2 cellular contexts compared by ENCODE assay signal in genomic region chr11:16911186-16911585, GRCh38.
TF ChIP-seq lines count a peak whose summit lies in the region.

No MANE protein-coding gene starts in this region.

TF ChIP-seq in SK-N-SH, 30 proteins besides CTCF, POLR2A, EP300 and RAD21:
- TF ChIP-seq, protein P1, sequence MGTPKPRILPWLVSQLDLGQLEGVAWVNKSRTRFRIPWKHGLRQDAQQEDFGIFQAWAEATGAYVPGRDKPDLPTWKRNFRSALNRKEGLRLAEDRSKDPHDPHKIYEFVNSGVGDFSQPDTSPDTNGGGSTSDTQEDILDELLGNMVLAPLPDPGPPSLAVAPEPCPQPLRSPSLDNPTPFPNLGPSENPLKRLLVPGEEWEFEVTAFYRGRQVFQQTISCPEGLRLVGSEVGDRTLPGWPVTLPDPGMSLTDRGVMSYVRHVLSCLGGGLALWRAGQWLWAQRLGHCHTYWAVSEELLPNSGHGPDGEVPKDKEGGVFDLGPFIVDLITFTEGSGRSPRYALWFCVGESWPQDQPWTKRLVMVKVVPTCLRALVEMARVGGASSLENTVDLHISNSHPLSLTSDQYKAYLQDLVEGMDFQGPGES (IDR thresholded peaks at IDR 0.05; ENCODE audit: low read depth, low read length): no peak
TF ChIP-seq in SK-N-SH: peak in this region for 0.

TF ChIP-seq in WTC11, 78 proteins besides CTCF, POLR2A, EP300 and RAD21:
- TF ChIP-seq, protein P2, sequence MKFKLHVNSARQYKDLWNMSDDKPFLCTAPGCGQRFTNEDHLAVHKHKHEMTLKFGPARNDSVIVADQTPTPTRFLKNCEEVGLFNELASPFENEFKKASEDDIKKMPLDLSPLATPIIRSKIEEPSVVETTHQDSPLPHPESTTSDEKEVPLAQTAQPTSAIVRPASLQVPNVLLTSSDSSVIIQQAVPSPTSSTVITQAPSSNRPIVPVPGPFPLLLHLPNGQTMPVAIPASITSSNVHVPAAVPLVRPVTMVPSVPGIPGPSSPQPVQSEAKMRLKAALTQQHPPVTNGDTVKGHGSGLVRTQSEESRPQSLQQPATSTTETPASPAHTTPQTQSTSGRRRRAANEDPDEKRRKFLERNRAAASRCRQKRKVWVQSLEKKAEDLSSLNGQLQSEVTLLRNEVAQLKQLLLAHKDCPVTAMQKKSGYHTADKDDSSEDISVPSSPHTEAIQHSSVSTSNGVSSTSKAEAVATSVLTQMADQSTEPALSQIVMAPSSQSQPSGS (CRISPR knock-in tag; IDR thresholded peaks at IDR 0.05; ENCODE audit: borderline replicate concordance, low read depth): no peak
- TF ChIP-seq, protein P3, sequence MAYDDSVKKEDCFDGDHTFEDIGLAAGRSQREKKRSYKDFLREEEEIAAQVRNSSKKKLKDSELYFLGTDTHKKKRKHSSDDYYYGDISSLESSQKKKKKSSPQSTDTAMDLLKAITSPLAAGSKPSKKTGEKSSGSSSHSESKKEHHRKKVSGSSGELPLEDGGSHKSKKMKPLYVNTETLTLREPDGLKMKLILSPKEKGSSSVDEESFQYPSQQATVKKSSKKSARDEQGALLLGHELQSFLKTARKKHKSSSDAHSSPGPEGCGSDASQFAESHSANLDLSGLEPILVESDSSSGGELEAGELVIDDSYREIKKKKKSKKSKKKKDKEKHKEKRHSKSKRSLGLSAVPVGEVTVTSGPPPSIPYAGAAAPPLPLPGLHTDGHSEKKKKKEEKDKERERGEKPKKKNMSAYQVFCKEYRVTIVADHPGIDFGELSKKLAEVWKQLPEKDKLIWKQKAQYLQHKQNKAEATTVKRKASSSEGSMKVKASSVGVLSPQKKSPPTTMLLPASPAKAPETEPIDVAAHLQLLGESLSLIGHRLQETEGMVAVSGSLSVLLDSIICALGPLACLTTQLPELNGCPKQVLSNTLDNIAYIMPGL (CRISPR knock-in tag; IDR thresholded peaks at IDR 0.05): no peak
- TF ChIP-seq FOXP4 (CRISPR knock-in tag; IDR thresholded peaks at IDR 0.05) (no peak), GABPB1 (CRISPR knock-in tag; IDR thresholded peaks at IDR 0.05) (no peak)
- TF ChIP-seq, protein P4, sequence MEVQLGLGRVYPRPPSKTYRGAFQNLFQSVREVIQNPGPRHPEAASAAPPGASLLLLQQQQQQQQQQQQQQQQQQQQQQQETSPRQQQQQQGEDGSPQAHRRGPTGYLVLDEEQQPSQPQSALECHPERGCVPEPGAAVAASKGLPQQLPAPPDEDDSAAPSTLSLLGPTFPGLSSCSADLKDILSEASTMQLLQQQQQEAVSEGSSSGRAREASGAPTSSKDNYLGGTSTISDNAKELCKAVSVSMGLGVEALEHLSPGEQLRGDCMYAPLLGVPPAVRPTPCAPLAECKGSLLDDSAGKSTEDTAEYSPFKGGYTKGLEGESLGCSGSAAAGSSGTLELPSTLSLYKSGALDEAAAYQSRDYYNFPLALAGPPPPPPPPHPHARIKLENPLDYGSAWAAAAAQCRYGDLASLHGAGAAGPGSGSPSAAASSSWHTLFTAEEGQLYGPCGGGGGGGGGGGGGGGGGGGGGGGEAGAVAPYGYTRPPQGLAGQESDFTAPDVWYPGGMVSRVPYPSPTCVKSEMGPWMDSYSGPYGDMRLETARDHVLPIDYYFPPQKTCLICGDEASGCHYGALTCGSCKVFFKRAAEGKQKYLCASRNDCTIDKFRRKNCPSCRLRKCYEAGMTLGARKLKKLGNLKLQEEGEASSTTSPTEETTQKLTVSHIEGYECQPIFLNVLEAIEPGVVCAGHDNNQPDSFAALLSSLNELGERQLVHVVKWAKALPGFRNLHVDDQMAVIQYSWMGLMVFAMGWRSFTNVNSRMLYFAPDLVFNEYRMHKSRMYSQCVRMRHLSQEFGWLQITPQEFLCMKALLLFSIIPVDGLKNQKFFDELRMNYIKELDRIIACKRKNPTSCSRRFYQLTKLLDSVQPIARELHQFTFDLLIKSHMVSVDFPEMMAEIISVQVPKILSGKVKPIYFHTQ (CRISPR knock-in tag; IDR thresholded peaks at IDR 0.05): no peak
- TF ChIP-seq, protein P5, sequence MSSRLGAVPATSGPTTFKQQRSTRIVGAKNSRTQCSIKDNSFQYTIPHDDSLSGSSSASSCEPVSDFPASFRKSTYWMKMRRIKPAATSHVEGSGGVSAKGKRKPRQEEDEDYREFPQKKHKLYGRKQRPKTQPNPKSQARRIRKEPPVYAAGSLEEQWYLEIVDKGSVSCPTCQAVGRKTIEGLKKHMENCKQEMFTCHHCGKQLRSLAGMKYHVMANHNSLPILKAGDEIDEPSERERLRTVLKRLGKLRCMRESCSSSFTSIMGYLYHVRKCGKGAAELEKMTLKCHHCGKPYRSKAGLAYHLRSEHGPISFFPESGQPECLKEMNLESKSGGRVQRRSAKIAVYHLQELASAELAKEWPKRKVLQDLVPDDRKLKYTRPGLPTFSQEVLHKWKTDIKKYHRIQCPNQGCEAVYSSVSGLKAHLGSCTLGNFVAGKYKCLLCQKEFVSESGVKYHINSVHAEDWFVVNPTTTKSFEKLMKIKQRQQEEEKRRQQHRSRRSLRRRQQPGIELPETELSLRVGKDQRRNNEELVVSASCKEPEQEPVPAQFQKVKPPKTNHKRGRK (CRISPR knock-in tag; IDR thresholded peaks at IDR 0.05; ENCODE audit: borderline replicate concordance): no peak
